Comparison of ENCODE assay signal across 1 cellular context in the genomic region with DNA sequence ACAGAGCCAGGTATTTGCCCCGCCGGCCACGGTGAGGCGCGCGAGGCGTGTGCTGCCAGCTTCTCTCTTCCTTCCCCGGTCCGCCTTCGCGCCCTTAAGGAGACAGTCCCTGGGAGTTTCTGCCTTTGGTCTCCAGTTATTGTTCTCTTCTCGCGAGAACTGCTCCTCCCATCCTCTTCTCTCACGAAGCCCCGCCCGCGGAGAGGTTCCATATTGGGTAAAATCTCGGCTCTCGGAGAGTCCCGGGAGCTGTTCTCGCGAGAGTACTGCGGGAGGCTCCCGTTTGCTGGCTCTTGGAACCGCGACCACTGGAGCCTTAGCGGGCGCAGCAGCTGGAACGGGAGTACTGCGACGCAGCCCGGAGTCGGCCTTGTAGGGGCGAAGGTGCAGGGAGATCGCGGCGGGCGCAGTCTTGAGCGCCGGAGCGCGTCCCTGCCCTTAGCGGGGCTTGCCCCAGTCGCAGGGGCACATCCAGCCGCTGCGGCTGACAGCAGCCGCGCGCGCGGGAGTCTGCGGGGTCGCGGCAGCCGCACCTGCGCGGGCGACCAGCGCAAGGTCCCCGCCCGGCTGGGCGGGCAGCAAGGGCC.
TF ChIP-seq lines count a peak whose summit lies in the region.

MAPK14 (plus strand) TSS at position 308 of the 587 bp plus-strand sequence. CDS start 350 bp downstream, outside the sequence.

TF ChIP-seq in HepG2, 621 proteins besides CTCF, POLR2A, EP300 and RAD21 (continued from another document and continues in another):
- TF ChIP-seq EZH2 (conservative IDR thresholded peaks at IDR 0.05; ENCODE audit: low read depth, low read length) (no peak), ZBTB49 (CRISPR knock-in tag; IDR thresholded peaks at IDR 0.05; ENCODE audit: borderline replicate concordance) (no peak), NFYC (CRISPR knock-in tag; IDR thresholded peaks at IDR 0.05) (peak; percentile 59), ZNF251 (CRISPR knock-in tag; IDR thresholded peaks at IDR 0.05) (0 out of 2 replicates have a peak, but pooled peaks have one; percentile 50), HDAC1 (CRISPR knock-in tag; IDR thresholded peaks at IDR 0.05) (peak; percentile 46; the same call in 1 of the 2 replicates), REXO4 (CRISPR knock-in tag; IDR thresholded peaks at IDR 0.05; ENCODE audit: borderline replicate concordance) (no peak), NPAS2 (CRISPR knock-in tag; IDR thresholded peaks at IDR 0.05; ENCODE audit: borderline replicate concordance) (no peak), ZNF552 (CRISPR knock-in tag; IDR thresholded peaks at IDR 0.05; ENCODE audit: borderline replicate concordance) (no peak), TCF12 (IDR thresholded peaks at IDR 0.05) (no peak), TCF12 (CRISPR knock-in tag; IDR thresholded peaks at IDR 0.05) (no peak), RORA (CRISPR knock-in tag; IDR thresholded peaks at IDR 0.05) (no peak), NR1H2 (CRISPR knock-in tag; IDR thresholded peaks at IDR 0.05; ENCODE audit: borderline replicate concordance, low read depth) (peak; percentile 35; the same call in 1 of the 2 replicates), ZNF136 (CRISPR knock-in tag; IDR thresholded peaks at IDR 0.05; ENCODE audit: low read depth) (peak; percentile 27; the same call in 1 of the 2 replicates), HOXA9 (CRISPR knock-in tag; IDR thresholded peaks at IDR 0.05; ENCODE audit: borderline replicate concordance) (no peak; the same call in 1 of the 2 replicates), FUBP1 (CRISPR knock-in tag; IDR thresholded peaks at IDR 0.05; ENCODE audit: borderline replicate concordance) (no peak; the same call in 1 of the 2 replicates), TCF7L2 (IDR thresholded peaks at IDR 0.05; ENCODE audit: low read depth, low read length) (no peak), RELA (CRISPR knock-in tag; IDR thresholded peaks at IDR 0.05) (no peak; the same call in 1 of the 2 replicates), ZNF629 (CRISPR knock-in tag; conservative IDR thresholded peaks at IDR 0.05) (no peak; the same call in 1 of the 2 replicates), HMG20B (CRISPR knock-in tag; conservative IDR thresholded peaks at IDR 0.05) (0 out of 2 replicates have a peak, but pooled peaks have one; percentile 25), NCOR1 (IDR thresholded peaks at IDR 0.05; ENCODE audit: borderline replicate concordance, low read length) (peak; percentile 32; the same call in 1 of the 2 replicates), ZFY (CRISPR knock-in tag; IDR thresholded peaks at IDR 0.05) (peak; percentile 94), SYNCRIP (IDR thresholded peaks at IDR 0.05; ENCODE audit: insufficient read depth, low read depth, low read length) (no peak), MYNN (CRISPR knock-in tag; IDR thresholded peaks at IDR 0.05; ENCODE audit: low read depth) (no peak), ASH2L (IDR thresholded peaks at IDR 0.05; ENCODE audit: insufficient read length, low read depth, low read length) (peak; percentile 88), ZBTB2 (CRISPR knock-in tag; IDR thresholded peaks at IDR 0.05; ENCODE audit: low read depth) (no peak), ZHX2 (IDR thresholded peaks at IDR 0.05; ENCODE audit: low read depth) (peak; percentile 68), ZHX2 (CRISPR knock-in tag; IDR thresholded peaks at IDR 0.05; ENCODE audit: borderline replicate concordance) (no peak), SRF (IDR thresholded peaks at IDR 0.05; ENCODE audit: low read depth, low read length) (peak; percentile 97), GPN1 (CRISPR knock-in tag; IDR thresholded peaks at IDR 0.05; ENCODE audit: borderline replicate concordance) (peak; percentile 81; the same call in 1 of the 2 replicates), SETDB1 (CRISPR knock-in tag; IDR thresholded peaks at IDR 0.05; ENCODE audit: borderline replicate concordance) (no peak), RNF2 (conservative IDR thresholded peaks at IDR 0.05; ENCODE audit: low read depth) (no peak), CSRNP1 (CRISPR knock-in tag; IDR thresholded peaks at IDR 0.05) (no peak; the same call in none of the 2 replicates), KLF13 (CRISPR knock-in tag; IDR thresholded peaks at IDR 0.05) (no peak), U2AF1 (optimal IDR thresholded peaks at IDR 0.05; ENCODE audit: low read depth, low read length) (no peak), RAD51 (IDR thresholded peaks at IDR 0.05; ENCODE audit: borderline replicate concordance) (no peak)
- TF ChIP-seq, protein P1, sequence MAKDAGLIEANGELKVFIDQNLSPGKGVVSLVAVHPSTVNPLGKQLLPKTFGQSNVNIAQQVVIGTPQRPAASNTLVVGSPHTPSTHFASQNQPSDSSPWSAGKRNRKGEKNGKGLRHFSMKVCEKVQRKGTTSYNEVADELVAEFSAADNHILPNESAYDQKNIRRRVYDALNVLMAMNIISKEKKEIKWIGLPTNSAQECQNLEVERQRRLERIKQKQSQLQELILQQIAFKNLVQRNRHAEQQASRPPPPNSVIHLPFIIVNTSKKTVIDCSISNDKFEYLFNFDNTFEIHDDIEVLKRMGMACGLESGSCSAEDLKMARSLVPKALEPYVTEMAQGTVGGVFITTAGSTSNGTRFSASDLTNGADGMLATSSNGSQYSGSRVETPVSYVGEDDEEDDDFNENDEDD (CRISPR knock-in tag; IDR thresholded peaks at IDR 0.05; ENCODE audit: borderline replicate concordance) = peak; percentile 93
- TF ChIP-seq, protein P2, sequence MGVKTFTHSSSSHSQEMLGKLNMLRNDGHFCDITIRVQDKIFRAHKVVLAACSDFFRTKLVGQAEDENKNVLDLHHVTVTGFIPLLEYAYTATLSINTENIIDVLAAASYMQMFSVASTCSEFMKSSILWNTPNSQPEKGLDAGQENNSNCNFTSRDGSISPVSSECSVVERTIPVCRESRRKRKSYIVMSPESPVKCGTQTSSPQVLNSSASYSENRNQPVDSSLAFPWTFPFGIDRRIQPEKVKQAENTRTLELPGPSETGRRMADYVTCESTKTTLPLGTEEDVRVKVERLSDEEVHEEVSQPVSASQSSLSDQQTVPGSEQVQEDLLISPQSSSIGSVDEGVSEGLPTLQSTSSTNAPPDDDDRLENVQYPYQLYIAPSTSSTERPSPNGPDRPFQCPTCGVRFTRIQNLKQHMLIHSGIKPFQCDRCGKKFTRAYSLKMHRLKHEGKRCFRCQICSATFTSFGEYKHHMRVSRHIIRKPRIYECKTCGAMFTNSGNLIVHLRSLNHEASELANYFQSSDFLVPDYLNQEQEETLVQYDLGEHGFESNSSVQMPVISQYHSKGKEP (CRISPR knock-in tag; IDR thresholded peaks at IDR 0.05) = peak; percentile 58; the same call in 1 of the 2 replicates
- TF ChIP-seq, protein P3, sequence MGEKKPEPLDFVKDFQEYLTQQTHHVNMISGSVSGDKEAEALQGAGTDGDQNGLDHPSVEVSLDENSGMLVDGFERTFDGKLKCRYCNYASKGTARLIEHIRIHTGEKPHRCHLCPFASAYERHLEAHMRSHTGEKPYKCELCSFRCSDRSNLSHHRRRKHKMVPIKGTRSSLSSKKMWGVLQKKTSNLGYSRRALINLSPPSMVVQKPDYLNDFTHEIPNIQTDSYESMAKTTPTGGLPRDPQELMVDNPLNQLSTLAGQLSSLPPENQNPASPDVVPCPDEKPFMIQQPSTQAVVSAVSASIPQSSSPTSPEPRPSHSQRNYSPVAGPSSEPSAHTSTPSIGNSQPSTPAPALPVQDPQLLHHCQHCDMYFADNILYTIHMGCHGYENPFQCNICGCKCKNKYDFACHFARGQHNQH (CRISPR knock-in tag; IDR thresholded peaks at IDR 0.05) = peak; percentile 90
